In genomic region chr3:110478377-110479054, GRCh38 we compare ENCODE assay signal across 27 cellular contexts.
"Had no signal": no experiment of that assay in that cellular context is flagged by ENCODE, and none has a peak within 500 bp of the region (broad histone marks: within the 10 kb centered on the region; RNA-seq: fewer than 3 reads in every experiment).

No MANE protein-coding gene starts in this region.

- H3K27ac ChIP-seq: body of pancreas, cardiac muscle cell, colonic mucosa, epithelial cell of prostate had no signal

- H3K36me3 ChIP-seq: cardiac muscle cell, colonic mucosa had no signal

- ATAC-seq: activated CD4-positive, alpha-beta T cell treated with anti-CD3 and anti-CD28 coated beads for 36 hours; activated CD8-positive, alpha-beta memory T cell treated with anti-CD3 and anti-CD28 coated beads, Interleukin-2, amount 10 ng/mL, durations not matched to agents 7 days and 5 days; activated CD8-positive, alpha-beta T cell treated with anti-CD3 and anti-CD28 coated beads, Interleukin-2, amount 10 ng/mL, durations not matched to agents 7 days and 5 days; body of pancreas had no signal

- H3K27me3 ChIP-seq: body of pancreas, cardiac muscle cell, colonic mucosa had no signal

- H3K4me1 ChIP-seq: body of pancreas, colonic mucosa had no signal

- H3K4me3 ChIP-seq: body of pancreas, cardiac muscle cell, colonic mucosa had no signal

- FAIRE-seq: endometrium, endothelial cell of umbilical vein, frontal cortex had no signal

- DNase-seq: activated CD4-positive, alpha-beta memory T cell treated with anti-CD3 and anti-CD28 coated beads for 36 hours; activated CD4-positive, alpha-beta T cell treated with anti-CD3 and anti-CD28 coated beads for 36 hours; activated CD4-positive, alpha-beta T cell treated with anti-CD3 and anti-CD28 coated beads, Interleukin-2, amount 10 ng/mL, durations not matched to agents 24 days and 14 days; activated CD4-positive, CD25-positive, alpha-beta regulatory T cell; activated CD4-positive, CD25-positive, alpha-beta regulatory T cell treated with anti-CD3 and anti-CD28 coated beads, Interleukin-2, amount 50 U/mL, for 72 hours; activated CD8-positive, alpha-beta memory T cell treated with anti-CD3 and anti-CD28 coated beads, Interleukin-2, amount 10 ng/mL, durations not matched to agents 7 days and 5 days; activated CD8-positive, alpha-beta memory T cell treated with anti-CD3 and anti-CD28 coated beads, Interleukin-2, amount 50 U/mL, for 4 hours; activated CD8-positive, alpha-beta T cell treated with anti-CD3 and anti-CD28 coated beads, Interleukin-2, amount 10 ng/mL, durations not matched to agents 7 days and 5 days; activated effector memory CD4-positive, alpha-beta T cell treated with anti-CD3 and anti-CD28 coated beads, Interleukin-2, amount 50 U/mL, for 16 hours; activated naive CD4-positive, alpha-beta T cell treated with anti-CD3 and anti-CD28 coated beads, Interleukin-2, amount 50 U/mL, for 16 hours; activated T-cell treated with anti-CD3 and anti-CD28 coated beads, Interleukin-2, amount 50 U/mL, for 1 hour; activated T-cell treated with anti-CD3 and anti-CD28 coated beads, Interleukin-2, amount 50 U/mL, for 48 hours; amniotic stem cell; anterior cingulate cortex; body of pancreas; central memory CD4-positive, alpha-beta T cell; cerebellar nuclear complex; colonic mucosa; effector CD8-positive, alpha-beta T cell; foreskin fibroblast; head of caudate nucleus; T-helper 2 cell had no signal

- H3K9me3 ChIP-seq: body of pancreas, colonic mucosa had no signal
